Comparison of ENCODE assay signal across 9 cellular contexts in the genomic region with DNA sequence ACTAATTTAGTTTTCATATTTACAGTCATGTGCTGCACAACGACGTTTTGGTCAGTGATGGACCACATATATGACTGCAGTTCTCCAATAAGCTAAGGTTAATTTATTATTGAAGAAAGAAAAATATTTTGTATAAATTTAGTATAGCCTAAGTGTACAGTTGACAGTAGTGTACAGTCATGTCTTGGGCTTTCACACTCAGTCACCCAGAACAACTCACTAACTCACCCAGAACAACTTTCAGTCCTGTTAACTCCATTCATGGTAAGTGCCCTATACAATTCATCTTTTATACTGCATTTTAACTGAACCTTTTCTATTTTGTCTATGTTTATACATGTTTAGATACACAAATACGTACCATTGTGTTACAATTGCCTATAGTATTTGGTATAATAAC. TPM values are rescaled to one million over a fixed set of nuclear protein-coding genes. Genes with fewer than 3 reads are reported as not detected.
DNase-seq lines count a peak whose midpoint lies in the region; ATAC-seq and TF ChIP-seq lines count a peak whose summit lies in the region.
"Had no signal": no experiment of that assay in that cellular context is flagged by ENCODE, and none has a peak within 500 bp of the region (broad histone marks: within the 10 kb centered on the region; RNA-seq: fewer than 3 reads in every experiment).

No MANE protein-coding gene starts in this region.

- H3K9me3 Mint-ChIP-seq in T-helper 2 cell treated with Interferon-gamma antibody and Interleukin-4, amounts not matched to agents 5 μg/mL and 100 μg/mL, for 36 hours = peaks cover 12% of the 10 kb centered on the region
- peaks cover 5% of the 10 kb centered on the region for H3K9me3 Mint-ChIP-seq in activated CD4-positive, alpha-beta memory T cell treated with anti-CD3 and anti-CD28 coated beads, Interleukin-2, amount 10 ng/mL, durations not matched to agents 7 days and 5 days

- H3K4me1 Mint-ChIP-seq in T-helper 2 cell treated with Interferon-gamma antibody and Interleukin-4, amounts not matched to agents 5 μg/mL and 100 μg/mL, for 36 hours (ENCODE audit: low read depth) = peaks cover 17% of the 10 kb centered on the region
- peaks cover 24% of the 10 kb centered on the region for H3K4me1 Mint-ChIP-seq in activated CD4-positive, alpha-beta memory T cell treated with anti-CD3 and anti-CD28 coated beads, Interleukin-2, amount 10 ng/mL, durations not matched to agents 7 days and 5 days

- H3K4me3 ChIP-seq in neural cell (ENCODE audit: low read length) = peak overlapping the region; percentile 62

- H3K27ac Mint-ChIP-seq in T-helper 2 cell treated with Interferon-gamma antibody and Interleukin-4, amounts not matched to agents 5 μg/mL and 100 μg/mL, for 36 hours = peak overlapping the region; percentile 90
- H3K27ac Mint-ChIP-seq in activated CD4-positive, alpha-beta memory T cell treated with anti-CD3 and anti-CD28 coated beads, Interleukin-2, amount 10 ng/mL, durations not matched to agents 7 days and 5 days = peak overlapping the region; percentile 87
- H3K27ac Mint-ChIP-seq: dendritic cell treated with granulocyte-macrophage colony-stimulating factor and Interleukin-4, amounts not matched to agents 40 ng/mL and 50 ng/mL, for 4 days had no signal

- H3F3A ChIP-seq in neural cell (ENCODE audit: insufficient read depth, low read length, poor library complexity, severe bottlenecking) = no peaks in the 10 kb centered on the region

- H3K9me3 ChIP-seq in neural cell (ENCODE audit: low read length) = no peaks in the 10 kb centered on the region

- peaks cover 3% of the 10 kb centered on the region for H3K36me3 Mint-ChIP-seq in T-helper 2 cell treated with Interferon-gamma antibody and Interleukin-4, amounts not matched to agents 5 μg/mL and 100 μg/mL, for 36 hours (ENCODE audit: low read depth)
- peaks cover 3% of the 10 kb centered on the region for H3K36me3 Mint-ChIP-seq in activated CD4-positive, alpha-beta memory T cell treated with anti-CD3 and anti-CD28 coated beads, Interleukin-2, amount 10 ng/mL, durations not matched to agents 7 days and 5 days (ENCODE audit: low read depth)

- no peak for DNase-seq in T-helper 2 cell treated with Interferon-gamma antibody and Interleukin-4, amounts not matched to agents 5 μg/mL and 100 μg/mL, for 36 hours (ENCODE audit: low spot score)
- DNase-seq in T-helper 2 cell = no peak
- no peak for DNase-seq in activated CD4-positive, alpha-beta memory T cell treated with anti-CD3 and anti-CD28 coated beads, Interleukin-2, amount 10 ng/mL, durations not matched to agents 7 days and 5 days
- DNase-seq in Right ventricle myocardium inferior (ENCODE audit: missing footprints) = no peak
- no peak for DNase-seq in NCI-H187 (lab: John Stamatoyannopoulos, UW)

- POLR2A ChIA-PET in activated CD4-positive, alpha-beta memory T cell treated with anti-CD3 and anti-CD28 coated beads, Interleukin-2, amount 10 ng/mL, durations not matched to agents 7 days and 5 days (lab: Charles Lee) = interaction anchor here (0.7 to 2.4 kb wide), 12 partner anchors 12 to 555 kb away, joined by 3 to 14 read pairs (median 6); partner anchors contain the start of genes ARL6, CLDND1, CPOX and CRYBG3

- TF ChIP-seq EP300 in neural cell (conservative IDR thresholded peaks at IDR 0.05; ENCODE audit: poor library complexity, severe bottlenecking) = no peak

- peak overlapping the region; percentile 88 for H3K4me3 Mint-ChIP-seq in T-helper 2 cell treated with Interferon-gamma antibody and Interleukin-4, amounts not matched to agents 5 μg/mL and 100 μg/mL, for 36 hours
- peak overlapping the region; percentile 76 for H3K4me3 Mint-ChIP-seq in activated CD4-positive, alpha-beta memory T cell treated with anti-CD3 and anti-CD28 coated beads, Interleukin-2, amount 10 ng/mL, durations not matched to agents 7 days and 5 days

- CTCF ChIA-PET in activated CD4-positive, alpha-beta memory T cell treated with anti-CD3 and anti-CD28 coated beads, Interleukin-2, amount 10 ng/mL, durations not matched to agents 7 days and 5 days (lab: Charles Lee) = interaction anchor here (0.6 to 5.1 kb wide), 30 partner anchors 8 to 863 kb away, joined by 3 to 41 read pairs (median 5); partner anchors contain the start of genes ARL6, CPOX, CRYBG3 and DCBLD2

- H3K79me2 ChIP-seq in neural cell (replicated peaks; ENCODE audit: insufficient read depth, low read length) = no peaks in the 10 kb centered on the region

- H3K36me3 ChIP-seq in neural cell (ENCODE audit: insufficient read depth, low read length) = no peaks in the 10 kb centered on the region

- ATAC-seq in HG02840 (IDR thresholded peaks at IDR 0.05; ENCODE audit: low FRiP score, unreplicated experiment) = peak; percentile 7
- ATAC-seq in Right ventricle myocardium inferior = no peak
- no peak for ATAC-seq in HG03571 (IDR thresholded peaks at IDR 0.05; ENCODE audit: unreplicated experiment)

- intact Hi-C loops in Right ventricle myocardium inferior (cut with DNase I) = loop anchor here (10.0 kb wide), 1 partner anchor 776 kb away; no protein-coding TSS in a partner anchor

- TF ChIP-seq CTCF in neural cell (IDR thresholded peaks at IDR 0.05; ENCODE audit: poor library complexity, severe bottlenecking) = no peak

- no peaks in the 10 kb centered on the region for H4K20me1 ChIP-seq in neural cell (ENCODE audit: insufficient read depth)

- no peak overlapping the region for H3K9ac ChIP-seq in neural cell (ENCODE audit: low read length)

- no peaks in the 10 kb centered on the region for H3K27me3 ChIP-seq in neural cell (ENCODE audit: insufficient read depth, low read depth, low read length)

- TF ChIP-seq RAD21 in neural cell (conservative IDR thresholded peaks at IDR 0.05) = no peak

- H3K27ac ChIP-seq in neural cell (ENCODE audit: low read length) = no peak overlapping the region

- no peaks in the 10 kb centered on the region for H3K9me2 ChIP-seq in neural cell (ENCODE audit: insufficient read depth, low read length)

- H2AFZ ChIP-seq in neural cell (ENCODE audit: low read depth, low read length) = no peak overlapping the region

- H3K27me3 Mint-ChIP-seq in T-helper 2 cell treated with Interferon-gamma antibody and Interleukin-4, amounts not matched to agents 5 μg/mL and 100 μg/mL, for 36 hours (ENCODE audit: low read depth) = peaks cover 22% of the 10 kb centered on the region
- peaks cover 23% of the 10 kb centered on the region for H3K27me3 Mint-ChIP-seq in activated CD4-positive, alpha-beta memory T cell treated with anti-CD3 and anti-CD28 coated beads, Interleukin-2, amount 10 ng/mL, durations not matched to agents 7 days and 5 days

- H3K4me2 ChIP-seq in neural cell (ENCODE audit: low read length) = no peak overlapping the region

TF ChIP-seq in neural cell, 6 proteins besides CTCF, POLR2A, EP300 and RAD21:
- TF ChIP-seq SMC3 (conservative IDR thresholded peaks at IDR 0.05; ENCODE audit: poor library complexity) = no peak
- TF ChIP-seq, protein P1, sequence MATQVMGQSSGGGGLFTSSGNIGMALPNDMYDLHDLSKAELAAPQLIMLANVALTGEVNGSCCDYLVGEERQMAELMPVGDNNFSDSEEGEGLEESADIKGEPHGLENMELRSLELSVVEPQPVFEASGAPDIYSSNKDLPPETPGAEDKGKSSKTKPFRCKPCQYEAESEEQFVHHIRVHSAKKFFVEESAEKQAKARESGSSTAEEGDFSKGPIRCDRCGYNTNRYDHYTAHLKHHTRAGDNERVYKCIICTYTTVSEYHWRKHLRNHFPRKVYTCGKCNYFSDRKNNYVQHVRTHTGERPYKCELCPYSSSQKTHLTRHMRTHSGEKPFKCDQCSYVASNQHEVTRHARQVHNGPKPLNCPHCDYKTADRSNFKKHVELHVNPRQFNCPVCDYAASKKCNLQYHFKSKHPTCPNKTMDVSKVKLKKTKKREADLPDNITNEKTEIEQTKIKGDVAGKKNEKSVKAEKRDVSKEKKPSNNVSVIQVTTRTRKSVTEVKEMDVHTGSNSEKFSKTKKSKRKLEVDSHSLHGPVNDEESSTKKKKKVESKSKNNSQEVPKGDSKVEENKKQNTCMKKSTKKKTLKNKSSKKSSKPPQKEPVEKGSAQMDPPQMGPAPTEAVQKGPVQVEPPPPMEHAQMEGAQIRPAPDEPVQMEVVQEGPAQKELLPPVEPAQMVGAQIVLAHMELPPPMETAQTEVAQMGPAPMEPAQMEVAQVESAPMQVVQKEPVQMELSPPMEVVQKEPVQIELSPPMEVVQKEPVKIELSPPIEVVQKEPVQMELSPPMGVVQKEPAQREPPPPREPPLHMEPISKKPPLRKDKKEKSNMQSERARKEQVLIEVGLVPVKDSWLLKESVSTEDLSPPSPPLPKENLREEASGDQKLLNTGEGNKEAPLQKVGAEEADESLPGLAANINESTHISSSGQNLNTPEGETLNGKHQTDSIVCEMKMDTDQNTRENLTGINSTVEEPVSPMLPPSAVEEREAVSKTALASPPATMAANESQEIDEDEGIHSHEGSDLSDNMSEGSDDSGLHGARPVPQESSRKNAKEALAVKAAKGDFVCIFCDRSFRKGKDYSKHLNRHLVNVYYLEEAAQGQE (IDR thresholded peaks at IDR 0.05; ENCODE audit: borderline replicate concordance) = no peak
- TF ChIP-seq MXI1 (conservative IDR thresholded peaks at IDR 0.05; ENCODE audit: poor library complexity, severe bottlenecking) = no peak
- no peak for TF ChIP-seq TAF1 (IDR thresholded peaks at IDR 0.05; ENCODE audit: low read depth)
- TF ChIP-seq EZH2 (IDR thresholded peaks at IDR 0.05; ENCODE audit: borderline replicate concordance, insufficient read depth, low read length, poor library complexity, severe bottlenecking) = no peak
- TF ChIP-seq POLR2AphosphoS5 (IDR thresholded peaks at IDR 0.05) = no peak

RNA-seq across cellular contexts. Expression of gene GABRR3, which starts 3.8 kb away (rescaled TPM):
- total RNA-seq in activated CD4-positive, alpha-beta memory T cell treated with anti-CD3 and anti-CD28 coated beads, Interleukin-2, amount 10 ng/mL, durations not matched to agents 7 days and 5 days = not detected
- not detected in 2 replicates for polyA plus RNA-seq in neural cell
- not detected in 2 replicates for polyA minus RNA-seq in neural cell
- total RNA-seq in Right ventricle myocardium inferior = not detected

RNA-seq across cellular contexts. Expression of gene OR5AC2, which starts 48.1 kb away (rescaled TPM):
- total RNA-seq in activated CD4-positive, alpha-beta memory T cell treated with anti-CD3 and anti-CD28 coated beads, Interleukin-2, amount 10 ng/mL, durations not matched to agents 7 days and 5 days = not detected
- not detected in 2 replicates for polyA plus RNA-seq in neural cell
- polyA minus RNA-seq in neural cell = not detected in 2 replicates
- total RNA-seq in Right ventricle myocardium inferior = not detected
